Comparison of ENCODE assay signal across 10 cellular contexts in the genomic region with DNA sequence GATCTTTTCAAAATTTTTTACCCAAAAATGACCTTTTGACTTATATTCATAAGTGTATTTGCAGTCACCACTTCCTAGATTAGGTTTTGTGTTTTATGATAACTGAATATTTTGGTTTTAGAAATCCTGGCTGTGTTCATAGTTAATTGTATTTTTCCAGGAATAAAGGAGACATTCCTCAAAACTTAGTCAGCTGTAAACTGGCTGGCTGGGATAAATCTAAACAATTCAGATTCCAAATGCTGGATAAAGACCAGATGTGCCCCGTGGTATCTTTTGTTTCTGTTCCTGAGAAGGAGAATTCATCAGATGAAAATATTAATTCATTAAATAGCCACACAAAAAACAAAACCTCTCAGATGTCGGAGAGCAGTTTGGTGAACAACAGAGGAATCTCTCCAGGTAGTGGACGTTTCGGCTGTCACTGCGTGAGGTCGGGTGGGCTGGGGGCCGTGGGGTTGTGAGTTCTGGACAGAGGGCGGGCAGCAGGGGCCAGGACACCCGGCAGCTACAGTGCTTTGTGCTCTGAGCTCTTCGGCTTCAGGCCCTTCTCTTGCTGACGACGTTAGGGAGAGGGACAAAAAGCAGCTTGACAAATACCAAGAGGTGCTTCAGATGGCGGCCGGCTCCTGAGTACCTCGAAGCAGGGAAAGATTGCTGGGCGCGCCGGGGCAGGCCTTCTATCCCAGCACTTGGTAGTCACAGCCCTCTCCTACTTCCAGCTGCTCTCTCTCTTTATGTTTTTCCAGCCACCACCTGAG. TPM values are rescaled to one million over a fixed set of nuclear protein-coding genes. Genes with fewer than 3 reads are reported as not detected.
DNase-seq lines count a peak whose midpoint lies in the region; ATAC-seq and TF ChIP-seq lines count a peak whose summit lies in the region.
"Had no signal": no experiment of that assay in that cellular context is flagged by ENCODE, and none has a peak within 500 bp of the region (broad histone marks: within the 10 kb centered on the region; RNA-seq: fewer than 3 reads in every experiment).

No MANE protein-coding gene starts in this region.

- POLR2A ChIA-PET in RWPE1 (lab: Yijun Ruan, JAX; ENCODE audit: low non-redundant PET): no interaction called here

- DNase-seq in EL (peak; percentile 75), RWPE1 (ENCODE audit: low spot score) (peak; percentile 8), fibroblast of peridontal ligament (ENCODE audit: extremely low read depth) (peak; percentile 86), sciatic nerve (ENCODE audit: low spot score) (no peak), GM10266 (ENCODE audit: extremely low spot score) (no peak), foreskin melanocyte (no peak)
- DNase-seq in effector CD8-positive, alpha-beta T cell (lab: John Stamatoyannopoulos, UW): no peak
- no peak for DNase-seq in stimulated activated CD4-positive, alpha-beta T cell treated with anti-CD3 and anti-CD28 coated beads, Interleukin-4, amount 100 ng/mL, for 4 hours
- DNase-seq: KBM-7 had no signal

- peak; percentile 77 for ATAC-seq in sciatic nerve

- CTCF ChIA-PET in RWPE1 (lab: Yijun Ruan, JAX): no interaction called here

- TF ChIP-seq CTCF in RWPE1 (conservative IDR thresholded peaks at IDR 0.05; ENCODE audit: low read depth): no peak
- TF ChIP-seq CTCF in GM10266 (IDR thresholded peaks at IDR 0.05; ENCODE audit: control insufficient read depth, insufficient read depth, low read depth, missing control alignments): no peak

- intact Hi-C loops in sciatic nerve (cut with DNase I): no loop called here

- peak overlapping the region; percentile 61 for H3K27ac ChIP-seq in RWPE1
- H3K27ac ChIP-seq: adrenal gland had no signal

RNA-seq across cellular contexts. Expression of gene MOV10L1, which starts 24.6 kb away (rescaled TPM):
- total RNA-seq in sciatic nerve: 1.6 TPM

RNA-seq across cellular contexts. Expression of gene MLC1, which starts 29.2 kb away (rescaled TPM):
- total RNA-seq in sciatic nerve: 0.45 TPM
- total RNA-seq: adrenal gland had no signal

RNA-seq across cellular contexts. Expression of gene PANX2, which starts 56.1 kb away (rescaled TPM):
- 0.76 TPM for total RNA-seq in sciatic nerve

RNA-seq across cellular contexts. Expression of gene TTLL8, which starts 56.3 kb away (rescaled TPM):
- not detected for total RNA-seq in sciatic nerve
- total RNA-seq: adrenal gland had no signal

Comparison
In these comparisons a context has a peak if more than half of its experiments do, and no peak if none do; other contexts are left out.
1. DNase-seq: peak in EL (single experiment), RWPE1 (single experiment) and fibroblast of peridontal ligament (single experiment); none in sciatic nerve (single experiment), GM10266 (single experiment), foreskin melanocyte (single experiment), effector CD8-positive, alpha-beta T cell (single experiment) and stimulated activated CD4-positive, alpha-beta T cell treated with anti-CD3 and anti-CD28 coated beads, Interleukin-4, amount 100 ng/mL, for 4 hours (0 of 2).